In genomic region chr2:230254152-230254881, GRCh38 we compare ENCODE assay signal across 14 cellular contexts. TPM values are rescaled to one million over a fixed set of nuclear protein-coding genes. Genes with fewer than 3 reads are reported as not detected.
A peak's percentile ranks its signal among the peaks of the same experiment; 100 is the strongest.
DNase-seq lines count a peak whose midpoint lies in the region; ATAC-seq lines count a peak whose summit lies in the region.
"Had no signal": no experiment of that assay in that cellular context is flagged by ENCODE, and none has a peak within 500 bp of the region (broad histone marks: within the 10 kb centered on the region; RNA-seq: fewer than 3 reads in every experiment).

No MANE protein-coding gene starts in this region.

- DNase-seq in stimulated activated CD4-positive, alpha-beta T cell treated with anti-CD3 and anti-CD28 coated beads, Interleukin-15, amount 100 ng/mL, for 24 hours: peak; percentile 67
- DNase-seq in stimulated activated CD4-positive, alpha-beta T cell treated with anti-CD3 and anti-CD28 coated beads, Interleukin-4, amount 100 ng/mL, for 1 hour: no peak
- peak; percentile 42 for DNase-seq in T-helper 22 cell (ENCODE audit: low read depth)
- DNase-seq in activated naive CD4-positive, alpha-beta T cell treated with anti-CD3 and anti-CD28 coated beads, Interleukin-2, amount 10 ng/mL, durations not matched to agents 7 days and 5 days: peak; percentile 58
- peak; percentile 42 for DNase-seq in stimulated activated naive CD4-positive, alpha-beta T cell treated with Interleukin-2 at 50 U/mL for 16 hours (lab: John Stamatoyannopoulos, UW)
- no peak for DNase-seq in DMS153 (lab: John Stamatoyannopoulos, UW)
- DNase-seq in HT-29 (ENCODE audit: low spot score): no peak
- DNase-seq: anterior cingulate cortex; cerebellar nuclear complex; head of caudate nucleus; NCI-H187 treated with DMSO at 0.1 percent for 48 hours; NK-92 treated with Interleukin-12 subunit alpha and Interleukin-12 subunit beta, amount 100 ng/mL, for 24 hours had no signal

- no peaks in the 10 kb centered on the region for H3K27me3 Mint-ChIP-seq in activated naive CD4-positive, alpha-beta T cell treated with anti-CD3 and anti-CD28 coated beads, Interleukin-2, amount 10 ng/mL, durations not matched to agents 7 days and 5 days

- ATAC-seq in GM19023 (IDR thresholded peaks at IDR 0.05; ENCODE audit: unreplicated experiment): no peak
- ATAC-seq: K562 had no signal

- H3K36me3 Mint-ChIP-seq in activated naive CD4-positive, alpha-beta T cell treated with anti-CD3 and anti-CD28 coated beads, Interleukin-2, amount 10 ng/mL, durations not matched to agents 7 days and 5 days: peaks cover 26% of the 10 kb centered on the region

- H3K4me3 Mint-ChIP-seq in activated naive CD4-positive, alpha-beta T cell treated with anti-CD3 and anti-CD28 coated beads, Interleukin-2, amount 10 ng/mL, durations not matched to agents 7 days and 5 days: no peak overlapping the region

- CTCF ChIA-PET in activated naive CD4-positive, alpha-beta T cell treated with anti-CD3 and anti-CD28 coated beads, Interleukin-2, amount 10 ng/mL, durations not matched to agents 7 days and 5 days (lab: Charles Lee): interaction anchor here (0.9 kb wide), 1 partner anchor 14 kb away, joined by 3 read pairs; no protein-coding TSS in a partner anchor

- H3K27ac Mint-ChIP-seq in activated naive CD4-positive, alpha-beta T cell treated with anti-CD3 and anti-CD28 coated beads, Interleukin-2, amount 10 ng/mL, durations not matched to agents 7 days and 5 days: no peak overlapping the region

- H3K9me3 Mint-ChIP-seq in activated naive CD4-positive, alpha-beta T cell treated with anti-CD3 and anti-CD28 coated beads, Interleukin-2, amount 10 ng/mL, durations not matched to agents 7 days and 5 days: peaks cover 4% of the 10 kb centered on the region

- H3K4me1 Mint-ChIP-seq in activated naive CD4-positive, alpha-beta T cell treated with anti-CD3 and anti-CD28 coated beads, Interleukin-2, amount 10 ng/mL, durations not matched to agents 7 days and 5 days: peaks cover 14% of the 10 kb centered on the region

RNA-seq across cellular contexts. Expression of gene SP140, which starts 28.8 kb away (rescaled TPM):
- not detected in 2 replicates for total RNA-seq in HT-29 (2014; rRNA removed; shearing (Covaris generic))

RNA-seq across cellular contexts. Expression of gene SP110, which starts 34.5 kb away (rescaled TPM):
- 10.0 and 11.9 TPM in 2 replicates for total RNA-seq in HT-29 (2014; rRNA removed; shearing (Covaris generic))

Comparison
In these comparisons a context has a peak if more than half of its experiments do, and no peak if none do; other contexts are left out.
1. DNase-seq: peak in stimulated activated CD4-positive, alpha-beta T cell treated with anti-CD3 and anti-CD28 coated beads, Interleukin-15, amount 100 ng/mL, for 24 hours (single experiment), T-helper 22 cell (single experiment), activated naive CD4-positive, alpha-beta T cell treated with anti-CD3 and anti-CD28 coated beads, Interleukin-2, amount 10 ng/mL, durations not matched to agents 7 days and 5 days (single experiment) and stimulated activated naive CD4-positive, alpha-beta T cell treated with Interleukin-2 at 50 U/mL for 16 hours (single experiment); none in stimulated activated CD4-positive, alpha-beta T cell treated with anti-CD3 and anti-CD28 coated beads, Interleukin-4, amount 100 ng/mL, for 1 hour (single experiment), DMS153 (single experiment) and HT-29 (single experiment).